Comparison of ENCODE assay signal across 21 cellular contexts in the genomic region with DNA sequence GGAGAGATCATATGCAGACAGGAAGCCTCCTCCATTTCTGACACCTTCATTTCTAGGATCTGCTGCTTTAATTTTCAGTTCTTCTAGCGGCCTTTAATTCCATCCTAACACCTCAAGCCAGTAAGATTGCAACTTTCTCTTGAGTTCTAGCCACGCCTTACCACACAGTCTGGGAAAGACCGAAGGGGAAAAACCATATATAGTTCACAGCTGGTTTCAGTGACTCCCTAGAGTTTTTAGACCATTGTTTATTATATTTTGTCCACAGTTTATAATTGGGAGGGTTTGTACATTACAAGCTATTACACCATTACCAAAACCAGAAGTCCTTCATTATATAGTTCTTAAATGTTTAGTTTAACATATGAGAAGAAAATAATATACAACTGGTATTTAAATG. TPM values are rescaled to one million over a fixed set of nuclear protein-coding genes. Genes with fewer than 3 reads are reported as not detected.
DNase-seq lines count a peak whose midpoint lies in the region; TF ChIP-seq lines count a peak whose summit lies in the region.
"Had no signal": no experiment of that assay in that cellular context is flagged by ENCODE, and none has a peak within 500 bp of the region (broad histone marks: within the 10 kb centered on the region; RNA-seq: fewer than 3 reads in every experiment).

No MANE protein-coding gene starts in this region.

- H3K4me3 ChIP-seq in breast epithelium (no peak overlapping the region), osteoblast (ENCODE audit: insufficient read depth, low read length) (no peak overlapping the region), esophagus squamous epithelium (no peak overlapping the region)
- H3K4me3 ChIP-seq: K562, SK-N-MC had no signal

- H3K4me1 ChIP-seq in breast epithelium (no peaks in the 10 kb centered on the region), osteoblast (ENCODE audit: insufficient read depth, low read length) (peaks cover 11% of the 10 kb centered on the region), esophagus squamous epithelium (peaks cover 0 to 10% (median 0%) of the 10 kb centered on the region in 3 donors)

- no peaks in the 10 kb centered on the region for H3K79me2 ChIP-seq in osteoblast (ENCODE audit: insufficient read depth, low read length)

- CTCF ChIA-PET in MCF 10A (lab: Yijun Ruan, JAX), result interaction anchor here (0.8 to 1.0 kb wide), 3 partner anchors 40 to 295 kb away, joined by 3 to 4 read pairs (median 3); no protein-coding TSS in a partner anchor

- no peak overlapping the region for H3K4me2 ChIP-seq in osteoblast (ENCODE audit: insufficient read depth, low read length)

- POLR2A ChIA-PET in MCF 10A (lab: Yijun Ruan, JAX), result interaction anchor here (0.6 to 2.4 kb wide), 5 partner anchors 14 to 93 kb away, joined by 3 to 13 read pairs (median 3); a partner anchor contains a TSS

- H3K27me3 ChIP-seq in breast epithelium (no peaks in the 10 kb centered on the region), osteoblast (ENCODE audit: insufficient read depth, low read length) (no peaks in the 10 kb centered on the region), esophagus squamous epithelium (no peaks in the 10 kb centered on the region)
- H3K27me3 ChIP-seq: BE2C had no signal

- H3K27ac ChIP-seq in breast epithelium, result no peak overlapping the region
- H3K27ac ChIP-seq in osteoblast (ENCODE audit: low read depth, low read length), result no peak overlapping the region
- no peak overlapping the region for H3K27ac ChIP-seq in esophagus squamous epithelium
- H3K27ac ChIP-seq: RWPE1, SK-N-MC had no signal

- H3K36me3 Mint-ChIP-seq in MCF 10A (ENCODE audit: insufficient read depth, unreplicated experiment), result peaks cover 55% of the 10 kb centered on the region

- TF ChIP-seq CTCF in MCF 10A (IDR thresholded peaks at IDR 0.05; ENCODE audit: unreplicated experiment), result no peak
- TF ChIP-seq CTCF in breast epithelium (IDR thresholded peaks at IDR 0.05), result no peak
- TF ChIP-seq CTCF in osteoblast (IDR thresholded peaks at IDR 0.05; ENCODE audit: extremely low read depth, low read depth, low read length), result no peak
- TF ChIP-seq CTCF in esophagus squamous epithelium (IDR thresholded peaks at IDR 0.05), result no peak

- DNase-seq in MCF 10A (ENCODE audit: unreplicated experiment) (no peak), breast epithelium (ENCODE audit: low spot score in 2 of 2) (no peak), fibroblast of gingiva (ENCODE audit: low read depth) (peak; percentile 78), myocyte (ENCODE audit: low read depth) (peak; percentile 44), 8988T (no peak), osteoblast (ENCODE audit: insufficient read length, low spot score, missing footprints) (no peak), esophagus squamous epithelium (lab: John Stamatoyannopoulos, UW) (no peak)
- DNase-seq: BE2C, COR-L47, DMS79, H7, NCI-H1092 treated with DMSO at 0.1 percent for 48 hours, NCI-H1436 treated with DMSO at 0.1 percent for 48 hours, NCI-H2029, NCI-H226, NCI-H510A treated with DMSO at 0.1 percent for 48 hours, NCI-H748 treated with DMSO at 0.1 percent for 48 hours, SHP77 treated with DMSO at 0.1 percent for 48 hours had no signal

- no peaks in the 10 kb centered on the region for H4K20me1 ChIP-seq in osteoblast (ENCODE audit: insufficient read depth, low read length)

- H3K27ac Mint-ChIP-seq in MCF 10A (ENCODE audit: low read depth, unreplicated experiment), result peak overlapping the region; percentile 10

- 69 to 87% methylated on average over 3 of the region's 3 CpGs for WGBS in esophagus squamous epithelium, 2 donors

- BruUV-seq in MCF 10A (replicated peaks; lab: Mats Ljungman, UMichigan), result no TSS peak

- TF ChIP-seq POLR2A in breast epithelium (IDR thresholded peaks at IDR 0.05) (no peak), esophagus squamous epithelium (IDR thresholded peaks at IDR 0.05) (no peak)

- no peaks in the 10 kb centered on the region for H3K27me3 Mint-ChIP-seq in MCF 10A (ENCODE audit: insufficient read depth, unreplicated experiment)

- peaks cover 10% of the 10 kb centered on the region for H3K4me1 Mint-ChIP-seq in MCF 10A (ENCODE audit: insufficient read depth, unreplicated experiment)

- no peaks in the 10 kb centered on the region for H3K9me3 Mint-ChIP-seq in MCF 10A (ENCODE audit: unreplicated experiment)

- H3K36me3 ChIP-seq in breast epithelium (no peaks in the 10 kb centered on the region), osteoblast (ENCODE audit: insufficient read depth, low read length) (peaks cover 16% of the 10 kb centered on the region), esophagus squamous epithelium (peaks cover 0 to 23% (median 0%) of the 10 kb centered on the region in 3 donors)

- no peak overlapping the region for H2AFZ ChIP-seq in osteoblast (ENCODE audit: low read length)

- intact Hi-C loops in MCF 10A (cut with micrococcal nuclease), result loop anchor here (5.0 kb wide), 1 partner anchor 249 kb away; a partner anchor contains a TSS
- intact Hi-C loops in breast epithelium (cut with DNase I; ENCODE audit: low total_unique reads), result no loop called here
- intact Hi-C loops in esophagus squamous epithelium (cut with DNase I), result no loop called here

- H3K9me3 ChIP-seq in breast epithelium (no peaks in the 10 kb centered on the region), osteoblast (ENCODE audit: low read depth, low read length) (no peaks in the 10 kb centered on the region), esophagus squamous epithelium (no peaks in the 10 kb centered on the region)

- no peak overlapping the region for H3K4me3 Mint-ChIP-seq in MCF 10A (ENCODE audit: unreplicated experiment)

RNA-seq across cellular contexts. Expression of a gene that starts 37.5 kb away (rescaled TPM):
- 63.5 and 76.8 TPM in 2 replicates for total RNA-seq in MCF 10A (2022)
- total RNA-seq in breast epithelium, result 10 to 100 TPM; 19.2 to 26.1 (median 25.9) TPM
- total RNA-seq in myocyte, result 42.2 and 49.7 TPM in 2 replicates
- 38.7 TPM for polyA plus RNA-seq in myocyte (2012)
- total RNA-seq in osteoblast, result 32.1 and 33.3 TPM in 2 replicates
- 10 to 100 TPM in 3 of 4 donors, 1 to 10 TPM in 1; 8.1 to 22.2 (median 16.4) TPM for total RNA-seq in esophagus squamous epithelium

Comparison
In these comparisons a context has a peak if more than half of its experiments do, and no peak if none do; other contexts are left out.
1. DNase-seq: peak in fibroblast of gingiva (single experiment) and myocyte (single experiment); none in MCF 10A (single experiment), breast epithelium (0 of 2), 8988T (single experiment), osteoblast (single experiment) and esophagus squamous epithelium (single experiment).